In genomic region chr1:236282159-236282716, GRCh38 we compare ENCODE assay signal across 8 cellular contexts. TPM values are rescaled to one million over a fixed set of nuclear protein-coding genes. Genes with fewer than 3 reads are reported as not detected.
DNase-seq lines count a peak whose midpoint lies in the region; ATAC-seq and TF ChIP-seq lines count a peak whose summit lies in the region.

No MANE protein-coding gene starts in this region.

- peak overlapping the region; percentile 72 for H3K4me2 ChIP-seq in parathyroid adenoma (ENCODE audit: low read length)

- H3K27me3 ChIP-seq in endodermal cell (ENCODE audit: control insufficient read depth, insufficient read depth, low read length, poor library complexity, severe bottlenecking), result peaks cover 22% of the 10 kb centered on the region
- no peaks in the 10 kb centered on the region for H3K27me3 ChIP-seq in parathyroid adenoma (ENCODE audit: control insufficient read depth, insufficient read depth, low read length)

- H3K9me3 Mint-ChIP-seq in T-helper 2 cell treated with Interferon-gamma antibody and Interleukin-4, amounts not matched to agents 5 μg/mL and 100 μg/mL, for 36 hours, result no peaks in the 10 kb centered on the region
- no peaks in the 10 kb centered on the region for H3K9me3 Mint-ChIP-seq in endodermal cell

- H3K36me3 Mint-ChIP-seq in T-helper 2 cell treated with Interferon-gamma antibody and Interleukin-4, amounts not matched to agents 5 μg/mL and 100 μg/mL, for 36 hours (ENCODE audit: low read depth), result no peaks in the 10 kb centered on the region
- H3K36me3 Mint-ChIP-seq in endodermal cell (ENCODE audit: low read depth), result no peaks in the 10 kb centered on the region

- DNase-seq in SIG-M5 treated with dmso at 0.1 percent for 504 hours (lab: John Stamatoyannopoulos, UW; ENCODE audit: unreplicated experiment), result peak; percentile 65
- DNase-seq in SIG-M5 (lab: John Stamatoyannopoulos, UW), result no peak
- no peak for DNase-seq in T-helper 2 cell treated with Interferon-gamma antibody and Interleukin-4, amounts not matched to agents 5 μg/mL and 100 μg/mL, for 36 hours (ENCODE audit: low spot score)
- DNase-seq in endodermal cell, result no peak

- peak overlapping the region; percentile 93 for H2AFZ ChIP-seq in parathyroid adenoma

- peaks cover 6% of the 10 kb centered on the region for H3K4me1 ChIP-seq in endodermal cell (ENCODE audit: control insufficient read depth, insufficient read depth, low read length)
- no peaks in the 10 kb centered on the region for H3K4me1 ChIP-seq in parathyroid adenoma

- H3K4me3 ChIP-seq in endodermal cell (ENCODE audit: low read length) (peak overlapping the region; percentile 85), parathyroid adenoma (ENCODE audit: low read depth, low read length) (peak overlapping the region; percentile 83)

- TF ChIP-seq CTCF in endodermal cell (conservative IDR thresholded peaks at IDR 0.05), result no peak
- TF ChIP-seq CTCF in parathyroid adenoma (IDR thresholded peaks at IDR 0.05), result no peak

- H3K27ac ChIP-seq in endodermal cell (ENCODE audit: low read depth, low read length) (no peak overlapping the region), parathyroid adenoma (peak overlapping the region; percentile 59)

- peaks cover 26% of the 10 kb centered on the region for H3K4me1 Mint-ChIP-seq in T-helper 2 cell treated with Interferon-gamma antibody and Interleukin-4, amounts not matched to agents 5 μg/mL and 100 μg/mL, for 36 hours (ENCODE audit: low read depth)
- H3K4me1 Mint-ChIP-seq in endodermal cell, result no peaks in the 10 kb centered on the region

- peak; percentile 13 for ATAC-seq in HG03025 (IDR thresholded peaks at IDR 0.05; ENCODE audit: low FRiP score, unreplicated experiment)
- no peak for ATAC-seq in GM18858 (IDR thresholded peaks at IDR 0.05; ENCODE audit: unreplicated experiment)
- ATAC-seq in GM18870 (IDR thresholded peaks at IDR 0.05; ENCODE audit: unreplicated experiment), result no peak

- 6 to 8% methylated on average over 14 to 34 of the region's 34 CpGs for WGBS in endodermal cell (ENCODE audit: insufficient coverage in 1 of 2, insufficient read length in 1 of 2), 2 experiments

- H3K36me3 ChIP-seq in endodermal cell (ENCODE audit: control insufficient read depth, insufficient read depth, low read length), result no peaks in the 10 kb centered on the region
- H3K36me3 ChIP-seq in parathyroid adenoma (ENCODE audit: control insufficient read depth, insufficient read depth, low read length), result no peaks in the 10 kb centered on the region

- H3K9me3 ChIP-seq in endodermal cell (ENCODE audit: control insufficient read depth, low read length) (no peaks in the 10 kb centered on the region), parathyroid adenoma (ENCODE audit: control insufficient read depth, low read length) (no peaks in the 10 kb centered on the region)

- H3K4me3 Mint-ChIP-seq in T-helper 2 cell treated with Interferon-gamma antibody and Interleukin-4, amounts not matched to agents 5 μg/mL and 100 μg/mL, for 36 hours, result peak overlapping the region; percentile 85
- peak overlapping the region; percentile 78 for H3K4me3 Mint-ChIP-seq in endodermal cell

- H3K9ac ChIP-seq in endodermal cell (ENCODE audit: extremely low read depth, low read length, poor library complexity, severe bottlenecking) (peak overlapping the region; percentile 84), parathyroid adenoma (peak overlapping the region; percentile 61)

- peak overlapping the region; percentile 69 for H3K27ac Mint-ChIP-seq in T-helper 2 cell treated with Interferon-gamma antibody and Interleukin-4, amounts not matched to agents 5 μg/mL and 100 μg/mL, for 36 hours
- H3K27ac Mint-ChIP-seq in endodermal cell, result peak overlapping the region; percentile 77

- peaks cover 5% of the 10 kb centered on the region for H3K79me2 ChIP-seq in parathyroid adenoma

- H3K27me3 Mint-ChIP-seq in T-helper 2 cell treated with Interferon-gamma antibody and Interleukin-4, amounts not matched to agents 5 μg/mL and 100 μg/mL, for 36 hours (ENCODE audit: low read depth), result peaks cover 12% of the 10 kb centered on the region
- peaks cover 49% of the 10 kb centered on the region for H3K27me3 Mint-ChIP-seq in endodermal cell (ENCODE audit: insufficient read depth)

RNA-seq across cellular contexts. Expression of gene ERO1B, which starts 0.5 kb away (rescaled TPM):
- total RNA-seq in endodermal cell, result 1 to 10 TPM; 4.9 to 5.6 TPM
- polyA plus RNA-seq in endodermal cell (2013, experiment 1 of 2), result 4.2 TPM
- polyA plus RNA-seq in endodermal cell (2013, experiment 2 of 2), result 4.5 TPM
